Comparison of ENCODE assay signal across 8 cellular contexts in the genomic region with DNA sequence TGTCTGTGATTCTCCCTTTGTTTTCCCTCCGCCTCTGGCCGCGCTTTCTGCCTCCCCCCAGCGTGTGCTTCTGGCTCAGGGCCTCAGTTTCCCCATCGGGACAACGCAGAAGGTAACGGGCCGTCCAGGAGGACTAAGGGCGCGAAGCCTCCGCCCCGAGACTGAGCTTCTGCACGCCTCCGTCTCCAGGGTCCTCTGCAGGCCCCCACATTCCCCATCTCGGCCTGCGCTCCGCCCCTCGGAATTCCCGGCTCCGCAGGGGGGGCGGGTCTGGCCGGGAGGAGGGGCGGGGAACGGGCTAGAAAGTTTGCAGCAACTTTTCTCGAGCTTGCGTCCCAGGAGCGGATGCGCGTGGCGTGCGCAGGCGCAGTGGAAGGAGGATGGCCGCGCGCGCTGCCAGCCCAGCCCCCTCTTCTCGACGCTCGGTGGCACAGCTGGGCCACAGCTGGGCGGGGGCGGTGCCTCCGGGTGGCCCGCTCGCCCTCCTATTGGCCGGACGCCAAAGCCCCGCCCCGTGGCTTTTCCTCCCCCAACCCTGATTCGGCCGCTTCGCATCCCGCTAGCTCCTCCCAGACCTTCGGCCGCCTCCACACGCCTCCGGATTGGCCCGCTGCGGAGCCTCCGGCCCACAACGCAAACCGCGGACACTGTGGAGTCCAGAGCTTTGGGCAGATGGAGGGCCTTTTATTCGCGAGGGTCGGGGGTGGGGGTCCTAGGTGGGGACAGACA. TPM values are rescaled to one million over a fixed set of nuclear protein-coding genes. Genes with fewer than 3 reads are reported as not detected.
DNase-seq lines count a peak whose midpoint lies in the region; ATAC-seq and TF ChIP-seq lines count a peak whose summit lies in the region.

SIX5 (minus strand) TSS at position 199 of the 729 bp plus-strand sequence. CDS start 408 bp downstream, outside the sequence.

- TF ChIP-seq CTCF in PC-3 (conservative IDR thresholded peaks at IDR 0.05; ENCODE audit: low read depth, low read length) (no peak), esophagus muscularis mucosa (IDR thresholded peaks at IDR 0.05) (peak in 1 of 3 experiments; percentile 6)

- WGBS in esophagus muscularis mucosa, result 0% methylated on average over 5 of the region's 65 CpGs

- no peaks in the 10 kb centered on the region for H3K36me3 Mint-ChIP-seq in IgD-negative memory B cell

- H3K9me2 ChIP-seq in PC-3 (replicated peaks; ENCODE audit: low read length), result no peaks in the 10 kb centered on the region

- H3K9me3 ChIP-seq in PC-3 (ENCODE audit: low read length), result no peaks in the 10 kb centered on the region
- no peaks in the 10 kb centered on the region for H3K9me3 ChIP-seq in esophagus muscularis mucosa

- peaks cover 7% of the 10 kb centered on the region for H3K27me3 Mint-ChIP-seq in IgD-negative memory B cell

- peak within 1 kb of the TSS; percentile 97 for H2AFZ ChIP-seq in PC-3 (ENCODE audit: low read length)

- H3K9ac ChIP-seq in PC-3 (ENCODE audit: low read length), result peak within 1 kb of the TSS; percentile 74

- no peaks in the 10 kb centered on the region for H3F3A ChIP-seq in PC-3 (ENCODE audit: low read length, unreplicated experiment)

- peak within 1 kb of the TSS; percentile 86 to 100 (median 94) for H3K27ac Mint-ChIP-seq in IgD-negative memory B cell

- H3K79me2 ChIP-seq in PC-3 (ENCODE audit: low read length), result no peaks in the 10 kb centered on the region

- H3K4me3 ChIP-seq in PC-3 (ENCODE audit: low read length), result peak within 1 kb of the TSS; percentile 97
- peak within 1 kb of the TSS; percentile 87 to 98 (median 92) for H3K4me3 ChIP-seq in esophagus muscularis mucosa

- H3K4me1 ChIP-seq in PC-3 (ENCODE audit: insufficient read depth, low read length) (peaks cover 29% of the 10 kb centered on the region; the same call in 1 of the 2 replicates), esophagus muscularis mucosa (peaks cover 41 to 74% (median 64%) of the 10 kb centered on the region in 4 donors)

- peak within 1 kb of the TSS; percentile 86 to 100 (median 95) for H3K4me3 Mint-ChIP-seq in IgD-negative memory B cell

- no peaks in the 10 kb centered on the region for H3K36me3 ChIP-seq in PC-3 (ENCODE audit: low read depth, low read length)
- peaks cover 0 to 31% (median 15%) of the 10 kb centered on the region in 4 donors for H3K36me3 ChIP-seq in esophagus muscularis mucosa

- peak within 1 kb of the TSS; percentile 96 for H3K4me2 ChIP-seq in PC-3 (ENCODE audit: low read length)

- no peaks in the 10 kb centered on the region for H3K27me3 ChIP-seq in PC-3 (ENCODE audit: low read length)
- no peaks in the 10 kb centered on the region for H3K27me3 ChIP-seq in esophagus muscularis mucosa

- CTCF ChIA-PET in PC-3 (lab: Charles Lee), result interaction anchor here (0.6 to 2.4 kb wide), 7 partner anchors 10 to 94 kb away, joined by 3 to 19 read pairs (median 8); partner anchors contain the start of gene QPCTL

- ATAC-seq in GM21528 (IDR thresholded peaks at IDR 0.05; ENCODE audit: low FRiP score, unreplicated experiment), result peak; percentile 54
- ATAC-seq in PC-3, result peak; percentile 53

- no TSS peak for BruUV-seq in PC-3 (replicated peaks; lab: Mats Ljungman, UMichigan)

- H3K27ac ChIP-seq in PC-3 (ENCODE audit: low read length) (peak within 1 kb of the TSS; percentile 69), esophagus muscularis mucosa (replicated peaks in 1 of 4) (peak within 1 kb of the TSS; percentile 91 to 98 (median 97))

- POLR2A ChIA-PET in PC-3 (lab: Charles Lee; ENCODE audit: unreplicated experiment), result interaction anchor here (0.6 to 2.1 kb wide), 7 partner anchors 13 to 77 kb away, joined by 3 to 39 read pairs (median 10); partner anchors contain the start of genes DMPK, DMWD, FBXO46 and SNRPD2

- intact Hi-C loops in PC-3 (cut with micrococcal nuclease), result loop anchor here (1.0 kb wide), 1 partner anchor 52 kb away; no protein-coding TSS in a partner anchor
- intact Hi-C loops in esophagus muscularis mucosa (cut with DNase I), result loop anchor here (1.0 kb wide), 1 partner anchor 30 kb away; no protein-coding TSS in a partner anchor

- H4K20me1 ChIP-seq in PC-3 (ENCODE audit: low read length), result no peaks in the 10 kb centered on the region

- no peak for TF ChIP-seq EP300 in esophagus muscularis mucosa (IDR thresholded peaks at IDR 0.05)

- DNase-seq in DMS 273 treated with DMSO at 0.1 percent for 48 hours (lab: John Stamatoyannopoulos, UW) (peak; percentile 92), PC-3 (peak; percentile 95), esophagus muscularis mucosa (ENCODE audit: extremely low spot score) (peak; percentile 99), myocyte (ENCODE audit: low read depth) (peak; percentile 98)
- DNase-seq in activated T-cell treated with anti-CD3 and anti-CD28 coated beads, Interleukin-2, amount 50 U/mL, for 48 hours, result peak; percentile 97 to 98
- peak; percentile 83 to 91 for DNase-seq in stimulated activated CD8-positive, alpha-beta memory T cell treated with anti-CD3 and anti-CD28 coated beads, Interleukin-7, amount 100 ng/mL, for 4 hours (ENCODE audit: low read depth in 2 of 2)

- peak; percentile 84 for TF ChIP-seq POLR2A in esophagus muscularis mucosa (IDR thresholded peaks at IDR 0.05; ENCODE audit: low read depth)

- peaks cover 5 to 9% (median 5%) of the 10 kb centered on the region in 3 donors for H3K4me1 Mint-ChIP-seq in IgD-negative memory B cell

- no peaks in the 10 kb centered on the region for H3K9me3 Mint-ChIP-seq in IgD-negative memory B cell

RNA-seq across cellular contexts. Expression of gene SIX5, which starts in this region (rescaled TPM):
- 0.41 TPM for polyA plus RNA-seq in IgD-negative memory B cell
- total RNA-seq in PC-3 (2014; rRNA removed) (9.3 and 13.6 TPM in 2 replicates), esophagus muscularis mucosa (10 to 100 TPM; 18.2 to 39.9 (median 28.8) TPM), myocyte (13.0 and 17.6 TPM in 2 replicates)
- polyA plus RNA-seq in myocyte (2012), result 8.8 TPM

Comparison
In these comparisons a context has a peak if more than half of its experiments do, and no peak if none do; other contexts are left out.
1. Peak in every context shown above with its lines: DNase-seq, ATAC-seq, H3K4me3 ChIP-seq and H3K27ac ChIP-seq.